Comparison of ENCODE assay signal across 15 cellular contexts in genomic region chr11:133656100-133656635, GRCh38.
A peak's percentile ranks its signal among the peaks of the same experiment; 100 is the strongest.
DNase-seq lines count a peak whose midpoint lies in the region; ATAC-seq and TF ChIP-seq lines count a peak whose summit lies in the region.
"Had no signal": no experiment of that assay in that cellular context is flagged by ENCODE, and none has a peak within 500 bp of the region (broad histone marks: within the 10 kb centered on the region; RNA-seq: fewer than 3 reads in every experiment).

No MANE protein-coding gene starts in this region.

- H3K9me3 ChIP-seq in BLaER1 (peaks cover 6% of the 10 kb centered on the region; the same call in 1 of the 2 replicates), upper lobe of right lung (peaks cover 3% of the 10 kb centered on the region)
- H3K9me3 ChIP-seq in BLaER1 treated with 17β-estradiol and CSF1 and Interleukin-3, amounts not matched to agents 10 nM and 100 nM (replicated peaks in 1 of 11) = peaks cover 7 to 19% (median 13%) of the 10 kb centered on the region in 11 experiments; a peak in 16 of 22 replicates
- H3K9me3 ChIP-seq: A549, BE2C had no signal

- H3K27ac ChIP-seq in BLaER1 = peak overlapping the region; percentile 79
- H3K27ac ChIP-seq in BLaER1 treated with 17β-estradiol and CSF1 and Interleukin-3, amounts not matched to agents 10 nM and 100 nM = peak overlapping the region in 4 of 11 experiments; percentile 15 to 36 (median 27); a peak in 7 of 22 replicates
- H3K27ac ChIP-seq in upper lobe of right lung = no peak overlapping the region
- H3K27ac ChIP-seq: A549, GM23248, KMS-11 had no signal

- peaks cover 3% of the 10 kb centered on the region for H3K27me3 Mint-ChIP-seq in glutamatergic neuron (ENCODE audit: unreplicated experiment)
- H3K27me3 Mint-ChIP-seq in activated CD4-positive, alpha-beta T cell treated with anti-CD3 and anti-CD28 coated beads, Interleukin-2, amount 10 ng/mL, durations not matched to agents 24 days and 14 days = no peaks in the 10 kb centered on the region
- H3K27me3 Mint-ChIP-seq: IgD-negative memory B cell had no signal

- H3K9me3 Mint-ChIP-seq in glutamatergic neuron (ENCODE audit: unreplicated experiment) = peaks cover 2% of the 10 kb centered on the region
- no peaks in the 10 kb centered on the region for H3K9me3 Mint-ChIP-seq in activated CD4-positive, alpha-beta T cell treated with anti-CD3 and anti-CD28 coated beads, Interleukin-2, amount 10 ng/mL, durations not matched to agents 24 days and 14 days

- H3K36me3 Mint-ChIP-seq in glutamatergic neuron (ENCODE audit: unreplicated experiment) = peaks cover 4% of the 10 kb centered on the region
- H3K36me3 Mint-ChIP-seq in activated CD4-positive, alpha-beta T cell treated with anti-CD3 and anti-CD28 coated beads, Interleukin-2, amount 10 ng/mL, durations not matched to agents 24 days and 14 days (ENCODE audit: low read depth) = no peaks in the 10 kb centered on the region
- H3K36me3 Mint-ChIP-seq: CD8-positive, alpha-beta memory T cell; IgD-negative memory B cell had no signal

- H3K4me2 ChIP-seq in BLaER1 = peak overlapping the region; percentile 61
- peak overlapping the region in 10 of 11 experiments; percentile 4 to 77 (median 54); a peak in 18 of 22 replicates for H3K4me2 ChIP-seq in BLaER1 treated with 17β-estradiol and CSF1 and Interleukin-3, amounts not matched to agents 10 nM and 100 nM
- H3K4me2 ChIP-seq: A549, KMS-11 had no signal

- DNase-seq in MV-4-11 (lab: John Stamatoyannopoulos, UW) (peak; percentile 79), glutamatergic neuron (peak; percentile 29), NCI-H526 (lab: John Stamatoyannopoulos, UW) (no peak), upper lobe of right lung (no peak)
- no peak for DNase-seq in activated CD4-positive, alpha-beta T cell treated with anti-CD3 and anti-CD28 coated beads, Interleukin-2, amount 10 ng/mL, durations not matched to agents 24 days and 14 days
- DNase-seq: BE2C; Caco-2; CD8-positive, alpha-beta memory T cell; GM23248; H7 had no signal

- H3K4me1 ChIP-seq in BLaER1 (peaks cover 41% of the 10 kb centered on the region), upper lobe of right lung (no peaks in the 10 kb centered on the region)
- H3K4me1 ChIP-seq in BLaER1 treated with 17β-estradiol and CSF1 and Interleukin-3, amounts not matched to agents 10 nM and 100 nM = peaks cover 0 to 47% (median 31%) of the 10 kb centered on the region in 10 experiments; a peak in 16 of 20 replicates
- H3K4me1 ChIP-seq: A549, BE2C, Caco-2 had no signal

- H3K9ac ChIP-seq in BLaER1 = peak overlapping the region; percentile 52; the same call in 1 of the 2 replicates
- no peak overlapping the region for H3K9ac ChIP-seq in BLaER1 treated with 17β-estradiol and CSF1 and Interleukin-3, amounts not matched to agents 10 nM and 100 nM
- H3K9ac ChIP-seq: GM23248, KMS-11 had no signal

- H3K4me3 ChIP-seq in BLaER1 (no peak overlapping the region), upper lobe of right lung (no peak overlapping the region)
- H3K4me3 ChIP-seq in BLaER1 treated with 17β-estradiol and CSF1 and Interleukin-3, amounts not matched to agents 10 nM and 100 nM = no peak overlapping the region
- H3K4me3 ChIP-seq: A549, GM23248 had no signal

- no peaks in the 10 kb centered on the region for H4K20me1 ChIP-seq in BLaER1
- H4K20me1 ChIP-seq in BLaER1 treated with 17β-estradiol and CSF1 and Interleukin-3, amounts not matched to agents 10 nM and 100 nM = no peaks in the 10 kb centered on the region

- H3K27ac Mint-ChIP-seq in glutamatergic neuron (ENCODE audit: unreplicated experiment) = no peak overlapping the region
- H3K27ac Mint-ChIP-seq in activated CD4-positive, alpha-beta T cell treated with anti-CD3 and anti-CD28 coated beads, Interleukin-2, amount 10 ng/mL, durations not matched to agents 24 days and 14 days = no peak overlapping the region
- H3K27ac Mint-ChIP-seq: CD8-positive, alpha-beta memory T cell had no signal

- no peak overlapping the region for H3K4me3 Mint-ChIP-seq in glutamatergic neuron (ENCODE audit: unreplicated experiment)
- H3K4me3 Mint-ChIP-seq in activated CD4-positive, alpha-beta T cell treated with anti-CD3 and anti-CD28 coated beads, Interleukin-2, amount 10 ng/mL, durations not matched to agents 24 days and 14 days = no peak overlapping the region
- H3K4me3 Mint-ChIP-seq: CD8-positive, alpha-beta memory T cell; IgD-negative memory B cell had no signal

- no peaks in the 10 kb centered on the region for H3K36me3 ChIP-seq in BLaER1
- no peaks in the 10 kb centered on the region for H3K36me3 ChIP-seq in BLaER1 treated with 17β-estradiol and CSF1 and Interleukin-3, amounts not matched to agents 10 nM and 100 nM
- H3K36me3 ChIP-seq in upper lobe of right lung = no peaks in the 10 kb centered on the region
- H3K36me3 ChIP-seq: BE2C had no signal

- H3K27me3 ChIP-seq in BLaER1 (no peaks in the 10 kb centered on the region), upper lobe of right lung (no peaks in the 10 kb centered on the region)
- no peaks in the 10 kb centered on the region for H3K27me3 ChIP-seq in BLaER1 treated with 17β-estradiol and CSF1 and Interleukin-3, amounts not matched to agents 10 nM and 100 nM

- no peak for ATAC-seq in upper lobe of right lung
- ATAC-seq: A549 had no signal

- intact Hi-C loops in activated CD4-positive, alpha-beta T cell treated with anti-CD3 and anti-CD28 coated beads, Interleukin-2, amount 10 ng/mL, durations not matched to agents 24 days and 14 days (cut with micrococcal nuclease) = no loop called here
- intact Hi-C loops in upper lobe of right lung (cut with DNase I) = no loop called here

- peaks cover 28% of the 10 kb centered on the region for H3K4me1 Mint-ChIP-seq in glutamatergic neuron (ENCODE audit: low read depth, unreplicated experiment)
- H3K4me1 Mint-ChIP-seq in activated CD4-positive, alpha-beta T cell treated with anti-CD3 and anti-CD28 coated beads, Interleukin-2, amount 10 ng/mL, durations not matched to agents 24 days and 14 days = no peaks in the 10 kb centered on the region
- H3K4me1 Mint-ChIP-seq: CD8-positive, alpha-beta memory T cell; IgD-negative memory B cell had no signal

- no peak for TF ChIP-seq CTCF in glutamatergic neuron (IDR thresholded peaks at IDR 0.05; ENCODE audit: partially characterized antibody, unreplicated experiment)
- TF ChIP-seq CTCF in upper lobe of right lung (IDR thresholded peaks at IDR 0.05) = no peak

Comparison
In these comparisons a context has a peak if more than half of its experiments do, and no peak if none do; other contexts are left out.
1. DNase-seq: peak in MV-4-11 (single experiment) and glutamatergic neuron (single experiment); none in activated CD4-positive, alpha-beta T cell treated with anti-CD3 and anti-CD28 coated beads, Interleukin-2, amount 10 ng/mL, durations not matched to agents 24 days and 14 days (single experiment), NCI-H526 (0 of 2) and upper lobe of right lung (single experiment).